Comparison of ENCODE assay signal across 11 cellular contexts in the genomic region with DNA sequence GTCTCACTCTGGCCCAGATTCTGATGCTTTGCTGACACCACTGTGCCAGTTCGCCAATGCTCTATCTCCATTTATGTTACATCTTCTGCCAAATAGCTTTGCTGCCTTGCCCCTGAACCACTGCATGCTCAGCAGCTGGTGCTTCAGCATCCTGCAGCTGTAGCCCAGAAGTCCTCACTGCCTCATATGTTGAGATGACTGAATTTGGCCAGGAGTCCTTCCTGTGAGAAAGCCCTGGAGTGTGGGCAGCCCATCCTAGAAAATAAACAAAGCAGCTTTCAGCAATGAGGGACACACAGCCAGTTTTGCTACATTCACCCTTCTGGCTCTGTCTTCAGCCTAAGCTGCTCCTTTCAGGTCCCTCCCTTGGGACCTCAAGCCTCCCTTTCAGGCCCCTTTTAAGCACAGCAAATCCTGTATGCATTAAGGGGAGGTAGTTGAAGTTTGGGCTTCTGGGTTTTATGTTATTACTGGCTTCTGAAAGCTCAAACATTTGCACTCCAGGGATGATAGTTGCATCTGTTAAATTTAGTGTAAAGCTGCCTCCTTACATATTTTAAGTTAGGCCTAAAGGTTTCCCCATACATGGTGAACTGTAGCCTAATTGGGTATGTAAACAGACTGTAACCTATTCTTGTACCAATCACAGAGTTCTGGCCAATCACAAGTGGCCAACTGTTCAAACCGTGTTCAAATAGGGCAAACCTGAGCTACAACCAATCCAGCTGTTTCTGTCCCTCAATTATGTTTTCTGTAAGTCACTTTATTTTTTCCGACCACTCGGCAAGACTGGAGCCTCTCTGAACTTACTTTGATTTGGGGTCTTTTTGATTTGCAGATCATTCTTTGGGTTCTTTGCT. TPM values are rescaled to one million over a fixed set of nuclear protein-coding genes. Genes with fewer than 3 reads are reported as not detected.
A peak's percentile ranks its signal among the peaks of the same experiment; 100 is the strongest.
DNase-seq lines count a peak whose midpoint lies in the region; ATAC-seq and TF ChIP-seq lines count a peak whose summit lies in the region.
"Had no signal": no experiment of that assay in that cellular context is flagged by ENCODE, and none has a peak within 500 bp of the region (broad histone marks: within the 10 kb centered on the region; RNA-seq: fewer than 3 reads in every experiment).

No MANE protein-coding gene starts in this region.

- CTCF ChIA-PET in PC-9 (lab: Charles Lee) = no interaction called here

- H3K9me3 Mint-ChIP-seq in stimulated activated naive CD8-positive, alpha-beta T cell treated with anti-CD3 and anti-CD28 coated beads, Interleukin-15, Interleukin-2, amounts not matched to agents 100 ng/mL and 50 ng/mL, for 24 hours = no peaks in the 10 kb centered on the region
- no peaks in the 10 kb centered on the region for H3K9me3 Mint-ChIP-seq in stimulated activated memory B cell treated with anti-CD40 and anti-IgM and Interleukin-4, amounts not matched to agents 10 μg/mL and 1 μg/mL and 100 μg/mL, for 72 hours
- H3K9me3 Mint-ChIP-seq: CD8-positive, alpha-beta memory T cell had no signal

- peak overlapping the region; percentile 71 for H3K27ac ChIP-seq in PC-9

- no TSS peak for BruUV-seq in PC-9 (replicated peaks; lab: Mats Ljungman, UMichigan)

- 0 out of 2 replicates have a peak overlapping the region, but pooled peaks have one; percentile 46 for H2AFZ ChIP-seq in PC-9

- DNase-seq in stimulated activated naive CD8-positive, alpha-beta T cell treated with anti-CD3 and anti-CD28 coated beads, Interleukin-15, Interleukin-2, amounts not matched to agents 100 U/mL and 50 U/mL, for 24 hours = no peak
- peak in 1 of 2 experiments; percentile 73 for DNase-seq in PC-9
- DNase-seq in foreskin fibroblast = peak; percentile 79 to 91
- DNase-seq in stimulated activated CD4-positive, alpha-beta T cell treated with anti-CD3 and anti-CD28 coated beads, Interleukin-4, amount 100 ng/mL, for 4 hours = no peak
- no peak for DNase-seq in mucosa of gallbladder (ENCODE audit: low spot score)
- DNase-seq: activated CD4-positive, CD25-positive, alpha-beta regulatory T cell; CD8-positive, alpha-beta memory T cell had no signal

- H3K27me3 ChIP-seq in PC-9 (ENCODE audit: insufficient read depth, low read depth) = no peaks in the 10 kb centered on the region

- POLR2A ChIA-PET in PC-9 (lab: Charles Lee; ENCODE audit: unreplicated experiment) = interaction anchor here (0.6 kb wide), 1 partner anchor 152 kb away, joined by 7 read pairs; no protein-coding TSS in a partner anchor

- ATAC-seq in stimulated activated naive CD8-positive, alpha-beta T cell treated with anti-CD3 and anti-CD28 coated beads, Interleukin-15, Interleukin-2, amounts not matched to agents 100 U/mL and 50 U/mL, for 24 hours = no peak
- ATAC-seq in HG03095 (IDR thresholded peaks at IDR 0.05; ENCODE audit: unreplicated experiment) = no peak
- no peak for ATAC-seq in stimulated activated memory B cell treated with anti-CD40 and anti-IgM and Interleukin-4, amounts not matched to agents 10 μg/mL and 1 μg/mL and 100 μg/mL, for 72 hours
- ATAC-seq: Panc1 had no signal

- H3K9me2 ChIP-seq in PC-9 (ENCODE audit: insufficient read depth) = no peaks in the 10 kb centered on the region

- H3K27me3 Mint-ChIP-seq in stimulated activated naive CD8-positive, alpha-beta T cell treated with anti-CD3 and anti-CD28 coated beads, Interleukin-15, Interleukin-2, amounts not matched to agents 100 ng/mL and 50 ng/mL, for 24 hours = no peaks in the 10 kb centered on the region
- no peaks in the 10 kb centered on the region for H3K27me3 Mint-ChIP-seq in stimulated activated memory B cell treated with anti-CD40 and anti-IgM and Interleukin-4, amounts not matched to agents 10 μg/mL and 1 μg/mL and 100 μg/mL, for 72 hours

- TF ChIP-seq CTCF in PC-9 (conservative IDR thresholded peaks at IDR 0.05) (no peak), foreskin fibroblast (IDR thresholded peaks at IDR 0.05; ENCODE audit: low read depth, low read length) (no peak)

- H3K36me3 ChIP-seq in PC-9 (ENCODE audit: low read depth) = no peaks in the 10 kb centered on the region

- peaks cover 17% of the 10 kb centered on the region for H4K20me1 ChIP-seq in PC-9 (ENCODE audit: insufficient read depth)

- no peaks in the 10 kb centered on the region for H3K9me3 ChIP-seq in PC-9 (ENCODE audit: insufficient read depth, low read depth)

- H3K4me3 Mint-ChIP-seq in stimulated activated naive CD8-positive, alpha-beta T cell treated with anti-CD3 and anti-CD28 coated beads, Interleukin-15, Interleukin-2, amounts not matched to agents 100 ng/mL and 50 ng/mL, for 24 hours = peak overlapping the region; percentile 47
- no peak overlapping the region for H3K4me3 Mint-ChIP-seq in stimulated activated memory B cell treated with anti-CD40 and anti-IgM and Interleukin-4, amounts not matched to agents 10 μg/mL and 1 μg/mL and 100 μg/mL, for 72 hours

- intact Hi-C loops in PC-9 (cut with micrococcal nuclease; ENCODE audit: unreplicated experiment) = no loop called here

- peaks cover 35% of the 10 kb centered on the region for H3K4me1 Mint-ChIP-seq in stimulated activated naive CD8-positive, alpha-beta T cell treated with anti-CD3 and anti-CD28 coated beads, Interleukin-15, Interleukin-2, amounts not matched to agents 100 ng/mL and 50 ng/mL, for 24 hours (ENCODE audit: low read depth)
- peaks cover 19% of the 10 kb centered on the region for H3K4me1 Mint-ChIP-seq in stimulated activated memory B cell treated with anti-CD40 and anti-IgM and Interleukin-4, amounts not matched to agents 10 μg/mL and 1 μg/mL and 100 μg/mL, for 72 hours

- no peak overlapping the region for H3K4me3 ChIP-seq in PC-9
- H3K4me3 ChIP-seq in foreskin fibroblast (ENCODE audit: low read depth in 1 of 2, low read length in 2 of 2) = no peak overlapping the region

- H3K4me1 ChIP-seq in PC-9 (replicated peaks; ENCODE audit: insufficient read depth) = peaks cover 37% of the 10 kb centered on the region

- H3K36me3 Mint-ChIP-seq in stimulated activated naive CD8-positive, alpha-beta T cell treated with anti-CD3 and anti-CD28 coated beads, Interleukin-15, Interleukin-2, amounts not matched to agents 100 ng/mL and 50 ng/mL, for 24 hours (ENCODE audit: low read depth) = peaks cover 22% of the 10 kb centered on the region
- peaks cover 14% of the 10 kb centered on the region for H3K36me3 Mint-ChIP-seq in stimulated activated memory B cell treated with anti-CD40 and anti-IgM and Interleukin-4, amounts not matched to agents 10 μg/mL and 1 μg/mL and 100 μg/mL, for 72 hours

- H3F3A ChIP-seq in PC-9 (ENCODE audit: insufficient read depth, low read depth) = peaks cover 23% of the 10 kb centered on the region; the same call in 1 of the 2 replicates

- peaks cover 28% of the 10 kb centered on the region for H3K79me2 ChIP-seq in PC-9 (ENCODE audit: low read depth)

- H3K27ac Mint-ChIP-seq in stimulated activated naive CD8-positive, alpha-beta T cell treated with anti-CD3 and anti-CD28 coated beads, Interleukin-15, Interleukin-2, amounts not matched to agents 100 ng/mL and 50 ng/mL, for 24 hours = no peak overlapping the region
- H3K27ac Mint-ChIP-seq in stimulated activated memory B cell treated with anti-CD40 and anti-IgM and Interleukin-4, amounts not matched to agents 10 μg/mL and 1 μg/mL and 100 μg/mL, for 72 hours = no peak overlapping the region

- peak overlapping the region; percentile 95 for H3K4me2 ChIP-seq in PC-9

RNA-seq across cellular contexts. Expression of gene TMEM165, which starts 2.1 kb away (rescaled TPM):
- total RNA-seq in PC-9 (2021) = 61.4 and 61.8 TPM in 2 replicates
- 98.8 TPM for total RNA-seq in mucosa of gallbladder

RNA-seq across cellular contexts. Expression of gene SRD5A3, which starts 47.6 kb away (rescaled TPM):
- total RNA-seq in PC-9 (2021) (7.3 and 9.9 TPM in 2 replicates), mucosa of gallbladder (22.9 TPM)

Comparison
In these comparisons a context has a peak if more than half of its experiments do, and no peak if none do; other contexts are left out.
1. DNase-seq: peak in foreskin fibroblast (2 of 2); none in stimulated activated naive CD8-positive, alpha-beta T cell treated with anti-CD3 and anti-CD28 coated beads, Interleukin-15, Interleukin-2, amounts not matched to agents 100 U/mL and 50 U/mL, for 24 hours (single experiment), stimulated activated CD4-positive, alpha-beta T cell treated with anti-CD3 and anti-CD28 coated beads, Interleukin-4, amount 100 ng/mL, for 4 hours (0 of 2) and mucosa of gallbladder (single experiment).